ENCODE assay signal across 9 cellular contexts in genomic region chr5:141821430-141821925, GRCh38. TPM values are rescaled to one million over a fixed set of nuclear protein-coding genes. Genes with fewer than 3 reads are reported as not detected.
DNase-seq lines count a peak whose midpoint lies in the region; ATAC-seq and TF ChIP-seq lines count a peak whose summit lies in the region.
"Had no signal": no experiment of that assay in that cellular context is flagged by ENCODE, and none has a peak within 500 bp of the region (broad histone marks: within the 10 kb centered on the region; RNA-seq: fewer than 3 reads in every experiment).

No MANE protein-coding gene starts in this region.

- ATAC-seq in HG02885 (IDR thresholded peaks at IDR 0.05; ENCODE audit: poor library complexity, unreplicated experiment), result no peak

- H3K4me1 ChIP-seq in muscle layer of duodenum (ENCODE audit: control insufficient read depth in 1 of 2, insufficient read depth in 2 of 2, low read length in 2 of 2), result peaks cover 0 to 5% of the 10 kb centered on the region in 2 donors

- no peaks in the 10 kb centered on the region for H3K36me3 ChIP-seq in muscle layer of duodenum (ENCODE audit: control insufficient read depth in 1 of 2, insufficient read depth in 2 of 2, low read length in 2 of 2)

- no peaks in the 10 kb centered on the region for H3K9me3 ChIP-seq in muscle layer of duodenum (ENCODE audit: control insufficient read depth in 1 of 2, low read length in 2 of 2)

- no peaks in the 10 kb centered on the region for H3K27me3 ChIP-seq in muscle layer of duodenum (ENCODE audit: low read depth, low read length)

- H3K27ac ChIP-seq in C4-2B (peak overlapping the region; percentile 57), muscle layer of duodenum (ENCODE audit: low read length) (peak overlapping the region; percentile 41)

- peak; percentile 72 for DNase-seq in NCI-H1694 treated with DMSO at 0.1 percent for 48 hours (lab: John Stamatoyannopoulos, UW)
- peak; percentile 17 to 79 for DNase-seq in dermis microvascular lymphatic vessel endothelial cell (ENCODE audit: low read depth in 2 of 2)
- DNase-seq in activated T-cell treated with anti-CD3 and anti-CD28 coated beads, Interleukin-2, amount 50 U/mL, for 1 hour, result no peak
- no peak for DNase-seq in COLO668 (lab: John Stamatoyannopoulos, UW; ENCODE audit: unreplicated experiment)
- no peak for DNase-seq in DMS114 treated with DMSO at 0.1 percent for 48 hours (lab: John Stamatoyannopoulos, UW; ENCODE audit: unreplicated experiment)
- DNase-seq: stimulated activated CD4-positive, alpha-beta T cell treated with anti-CD3 and anti-CD28 coated beads, Interleukin-4, amount 100 ng/mL, for 4 hours had no signal

- no peak overlapping the region for H3K4me3 ChIP-seq in muscle layer of duodenum (ENCODE audit: low read depth in 1 of 2, low read length in 2 of 2)

- TF ChIP-seq CTCF in C4-2B (conservative IDR thresholded peaks at IDR 0.05), result no peak

RNA-seq across cellular contexts. Expression of gene PCDH1, which starts 56.7 kb away (rescaled TPM):
- 25.9 and 37.4 TPM in 2 replicates for total RNA-seq in dermis microvascular lymphatic vessel endothelial cell

Comparison
In these comparisons a context has a peak if more than half of its experiments do, and no peak if none do; other contexts are left out.
1. DNase-seq: peak in NCI-H1694 treated with DMSO at 0.1 percent for 48 hours (single experiment) and dermis microvascular lymphatic vessel endothelial cell (2 of 2); none in activated T-cell treated with anti-CD3 and anti-CD28 coated beads, Interleukin-2, amount 50 U/mL, for 1 hour (single experiment), COLO668 (single experiment) and DMS114 treated with DMSO at 0.1 percent for 48 hours (single experiment).